In genomic region chr7:141242568-141242967, GRCh38 we compare ENCODE assay signal across 18 cellular contexts.
"Had no signal": no experiment of that assay in that cellular context is flagged by ENCODE, and none has a peak within 500 bp of the region (broad histone marks: within the 10 kb centered on the region; RNA-seq: fewer than 3 reads in every experiment).

No MANE protein-coding gene starts in this region.

- H3K36me3 ChIP-seq: pancreas, stomach, thoracic aorta, transverse colon had no signal

- H3K4me2 ChIP-seq: hepatocyte had no signal

- H2AFZ ChIP-seq: hepatocyte had no signal

- DNase-seq: cortex of kidney; dorsolateral prefrontal cortex; effector CD8-positive, alpha-beta T cell; foreskin melanocyte; left colon; left ventricle myocardium superior; naive thymus-derived CD8-positive, alpha-beta T cell; nucleus accumbens; pancreas; right cardiac atrium; small intestine; stimulated activated CD4-positive, alpha-beta T cell treated with anti-CD3 and anti-CD28 coated beads, Interleukin-12 subunit alpha, Interleukin-12 subunit beta, amount 100 ng/mL, for 4 hours; stimulated activated naive CD4-positive, alpha-beta T cell; stomach; substantia nigra; transverse colon had no signal

- H3K27me3 ChIP-seq: dorsolateral prefrontal cortex, hepatocyte, pancreas, stomach, transverse colon had no signal

- H3K79me2 ChIP-seq: hepatocyte had no signal

- H3K9me3 ChIP-seq: pancreas, stomach, thoracic aorta, transverse colon had no signal

- FAIRE-seq: pancreas, small intestine had no signal

- H3K4me3 ChIP-seq: dorsolateral prefrontal cortex, hepatocyte, pancreas, stomach, thoracic aorta, transverse colon had no signal

- H3K27ac ChIP-seq: dorsolateral prefrontal cortex, hepatocyte, pancreas, stomach, thoracic aorta, transverse colon had no signal

- ATAC-seq: left colon; left ventricle myocardium superior; naive thymus-derived CD8-positive, alpha-beta T cell; pancreas; right cardiac atrium had no signal

- H3K4me1 ChIP-seq: pancreas, stomach, transverse colon had no signal
